Comparison of ENCODE assay signal across 8 cellular contexts in the genomic region with DNA sequence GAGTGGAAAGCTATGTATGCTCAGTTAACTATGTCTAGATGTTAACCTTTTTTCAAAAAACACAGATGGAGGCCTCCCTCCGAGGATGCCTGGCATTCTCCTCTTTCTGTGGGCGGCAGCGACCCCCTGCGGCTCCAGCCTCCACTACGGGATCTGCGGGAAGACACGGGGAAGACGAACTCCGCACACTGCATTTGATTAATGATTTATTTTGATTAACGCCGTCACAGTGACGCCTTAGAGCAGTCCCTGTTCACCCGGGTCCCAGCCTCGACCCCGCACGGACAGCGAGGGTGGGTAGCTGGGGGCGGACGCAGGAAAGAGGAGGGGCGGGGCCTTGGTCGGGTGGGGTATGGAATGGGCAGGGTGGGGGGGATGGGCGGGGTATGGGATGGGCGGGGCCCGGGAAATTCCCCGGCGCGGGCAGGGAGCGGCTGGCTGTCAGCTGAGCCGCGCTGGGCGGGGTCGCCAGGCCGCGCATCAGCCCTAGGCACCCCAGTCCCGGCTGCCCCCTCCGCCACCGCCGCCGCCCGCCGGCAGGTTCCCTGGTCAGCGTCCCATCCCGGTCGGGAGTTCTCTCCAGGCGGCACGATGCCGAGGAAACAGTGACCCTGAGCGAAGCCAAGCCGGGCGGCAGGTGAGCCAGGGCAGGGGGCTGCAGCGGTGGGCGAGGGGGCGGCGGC. TPM values are rescaled to one million over a fixed set of nuclear protein-coding genes. Genes with fewer than 3 reads are reported as not detected.
DNase-seq lines count a peak whose midpoint lies in the region; ATAC-seq and TF ChIP-seq lines count a peak whose summit lies in the region.

A gene (plus strand): TSS at position 498 of the 683 bp plus-strand sequence. CDS start 8,960 bp downstream, outside the sequence.

- peak within 1 kb of the TSS; percentile 85 for H3K27ac ChIP-seq in ectodermal cell (ENCODE audit: insufficient read depth, low read depth, low read length, poor library complexity, severe bottlenecking)
- peak within 1 kb of the TSS; percentile 89 for H3K27ac ChIP-seq in lower lobe of right lung

- H3K36me3 ChIP-seq in ectodermal cell (ENCODE audit: control insufficient read depth, insufficient read depth, low read length) (no peaks in the 10 kb centered on the region), lower lobe of right lung (no peaks in the 10 kb centered on the region)

- H3K36me3 Mint-ChIP-seq in activated CD8-positive, alpha-beta T cell treated with anti-CD3 and anti-CD28 coated beads for 36 hours (ENCODE audit: low read depth), result peaks cover 7% of the 10 kb centered on the region

- peak within 1 kb of the TSS; percentile 78 for H3K4me3 Mint-ChIP-seq in activated CD8-positive, alpha-beta T cell treated with anti-CD3 and anti-CD28 coated beads for 36 hours

- peak; percentile 74 for TF ChIP-seq CTCF in AG09309 (IDR thresholded peaks at IDR 0.05; ENCODE audit: control insufficient read depth, insufficient read depth, low read depth, low read length, missing control alignments)
- peak; percentile 26 for TF ChIP-seq CTCF in activated CD8-positive, alpha-beta T cell treated with anti-CD3 and anti-CD28 coated beads for 36 hours (IDR thresholded peaks at IDR 0.05)
- TF ChIP-seq CTCF in lower lobe of right lung (IDR thresholded peaks at IDR 0.05), result peak; percentile 59

- intact Hi-C loops in activated CD8-positive, alpha-beta T cell treated with anti-CD3 and anti-CD28 coated beads for 36 hours (cut with micrococcal nuclease), result no loop called here
- intact Hi-C loops in lower lobe of right lung (cut with DNase I), result no loop called here

- POLR2A ChIA-PET in activated CD8-positive, alpha-beta T cell treated with anti-CD3 and anti-CD28 coated beads for 36 hours (lab: Charles Lee), result interaction anchor here (0.8 to 0.9 kb wide), 2 partner anchors 62 to 388 kb away, joined by 3 to 4 read pairs; no protein-coding TSS in a partner anchor

- ATAC-seq in GM18873 (IDR thresholded peaks at IDR 0.05; ENCODE audit: low FRiP score, unreplicated experiment), result peak; percentile 58
- ATAC-seq in HG03139 (IDR thresholded peaks at IDR 0.05; ENCODE audit: unreplicated experiment), result peak; percentile 59
- ATAC-seq in activated CD8-positive, alpha-beta T cell treated with anti-CD3 and anti-CD28 coated beads for 36 hours, result peak; percentile 81
- peak; percentile 94 to 96 for ATAC-seq in lower lobe of right lung

- DNase-seq in AG09309 (ENCODE audit: low read depth) (no peak), NCI-H446 treated with DMSO at 0.1 percent for 48 hours (lab: John Stamatoyannopoulos, UW) (peak; percentile 51), lower lobe of right lung (peak; percentile 77)
- DNase-seq in activated CD8-positive, alpha-beta T cell treated with anti-CD3 and anti-CD28 coated beads for 36 hours, result peak; percentile 79
- peak; percentile 57 to 61 (median 59) for DNase-seq in stimulated activated CD4-positive, alpha-beta T cell treated with anti-CD3 and anti-CD28 coated beads, TNF-alpha, amount 100 ng/mL, for 4 hours (ENCODE audit: low read depth in 3 of 3)

- WGBS in ectodermal cell, 2 experiments, result 0 to 1% methylated on average over 54 of the region's 54 CpGs

- H3K4me3 ChIP-seq in AG09309 (ENCODE audit: control insufficient read depth, low read depth, low read length) (peak within 1 kb of the TSS; percentile 97), ectodermal cell (ENCODE audit: insufficient read depth, low read depth, low read length) (peak within 1 kb of the TSS; percentile 74), lower lobe of right lung (peak within 1 kb of the TSS; percentile 89)

- H3K4me1 ChIP-seq in ectodermal cell (ENCODE audit: control insufficient read depth, insufficient read depth, low read length) (no peaks in the 10 kb centered on the region), lower lobe of right lung (peaks cover 22% of the 10 kb centered on the region)

- H3K27me3 ChIP-seq in ectodermal cell (ENCODE audit: control insufficient read depth, insufficient read depth, low read length, poor library complexity, severe bottlenecking), result no peaks in the 10 kb centered on the region
- H3K27me3 ChIP-seq in lower lobe of right lung (ENCODE audit: low read depth), result no peaks in the 10 kb centered on the region

- H3K27ac Mint-ChIP-seq in activated CD8-positive, alpha-beta T cell treated with anti-CD3 and anti-CD28 coated beads for 36 hours, result peak within 1 kb of the TSS; percentile 79

- H3K9me3 ChIP-seq in ectodermal cell (ENCODE audit: control insufficient read depth, low read length) (no peaks in the 10 kb centered on the region), lower lobe of right lung (no peaks in the 10 kb centered on the region)

- CTCF ChIA-PET in activated CD8-positive, alpha-beta T cell treated with anti-CD3 and anti-CD28 coated beads for 36 hours (lab: Charles Lee), result interaction anchor here (0.7 to 1.9 kb wide), 14 partner anchors 9 to 389 kb away, joined by 3 to 20 read pairs (median 3); a partner anchor contains a TSS

- H3K27me3 Mint-ChIP-seq in activated CD8-positive, alpha-beta T cell treated with anti-CD3 and anti-CD28 coated beads for 36 hours, result no peaks in the 10 kb centered on the region

- H3K4me1 Mint-ChIP-seq in activated CD8-positive, alpha-beta T cell treated with anti-CD3 and anti-CD28 coated beads for 36 hours (ENCODE audit: low read depth), result peaks cover 31% of the 10 kb centered on the region

- no peaks in the 10 kb centered on the region for H3K9me3 Mint-ChIP-seq in activated CD8-positive, alpha-beta T cell treated with anti-CD3 and anti-CD28 coated beads for 36 hours

RNA-seq across cellular contexts. Expression of the gene that starts here (rescaled TPM):
- total RNA-seq in activated CD8-positive, alpha-beta T cell treated with anti-CD3 and anti-CD28 coated beads for 36 hours, result 10 to 100 TPM; 32.0 to 33.0 TPM
- polyA plus RNA-seq in ectodermal cell (2013, experiment 1 of 4), result 31.9 TPM
- 31.3 TPM for polyA plus RNA-seq in ectodermal cell (2013, experiment 2 of 4)
- 22.5 TPM for polyA plus RNA-seq in ectodermal cell (2013, experiment 3 of 4)
- 27.3 TPM for polyA plus RNA-seq in ectodermal cell (2013, experiment 4 of 4)
- 53.4 TPM for total RNA-seq in lower lobe of right lung
